Comparison of ENCODE assay signal across 18 cellular contexts in genomic region chr7:43766564-43766963, GRCh38.
"Had no signal": no experiment of that assay in that cellular context is flagged by ENCODE, and none has a peak within 500 bp of the region (broad histone marks: within the 10 kb centered on the region; RNA-seq: fewer than 3 reads in every experiment).

No MANE protein-coding gene starts in this region.

- H3K27ac ChIP-seq: dorsolateral prefrontal cortex, prostate gland, right lobe of liver, suprapubic skin had no signal

- H3K4me1 ChIP-seq: prostate gland had no signal

- H3K9me3 ChIP-seq: esophagus squamous epithelium, mucosa of descending colon, prostate gland, right lobe of liver, spleen, suprapubic skin, upper lobe of left lung had no signal

- ATAC-seq: mucosa of descending colon; naive thymus-derived CD8-positive, alpha-beta T cell; stimulated activated naive B cell treated with anti-CD40 and anti-IgM and Interleukin-4, amounts not matched to agents 10 μg/mL and 1 μg/mL and 100 μg/mL, for 72 hours; T-cell had no signal

- H3K4me3 ChIP-seq: dorsolateral prefrontal cortex, esophagus squamous epithelium, mucosa of descending colon, prostate gland, right lobe of liver, spleen, suprapubic skin, upper lobe of left lung had no signal

- H3K36me3 ChIP-seq: prostate gland, right lobe of liver, suprapubic skin had no signal

- DNase-seq: activated CD4-positive, alpha-beta T cell treated with anti-CD3 and anti-CD28 coated beads, Interleukin-2, amount 50 U/mL, for 1 hour; activated gamma-delta T cell; amygdala; dorsolateral prefrontal cortex; esophagus squamous epithelium; foreskin fibroblast; mucosa of descending colon; naive thymus-derived CD8-positive, alpha-beta T cell; nucleus accumbens; right lobe of liver; spleen; stimulated activated CD4-positive, alpha-beta T cell treated with anti-CD3 and anti-CD28 coated beads, Interleukin-1b, Interleukin-23, amount 100 ng/mL, for 48 hours; stimulated activated naive B cell treated with anti-CD40 and anti-IgM and Interleukin-4, amounts not matched to agents 10 μg/mL and 1 μg/mL and 100 μg/mL, for 72 hours; T-cell; T1000; upper lobe of left lung had no signal
